ENCODE assay signal across 1 cellular context in the genomic region with DNA sequence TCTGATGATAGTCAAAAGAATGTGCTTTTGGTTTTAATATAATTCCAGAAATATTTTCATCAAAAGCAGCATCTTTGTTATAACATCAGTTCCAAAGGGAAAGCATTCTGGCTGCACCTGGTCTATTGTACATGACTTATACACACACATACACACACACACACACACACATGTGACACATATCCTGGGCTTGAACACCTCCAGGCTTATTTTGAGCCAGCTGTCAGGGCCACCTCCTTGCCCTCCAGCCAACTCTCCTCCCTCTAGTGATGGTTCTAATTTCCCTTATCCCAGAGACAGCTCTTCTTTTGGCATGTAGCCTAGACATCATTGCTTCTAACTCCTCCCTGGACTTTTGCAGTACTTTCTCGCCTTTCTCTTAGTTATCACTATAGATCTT.
TF ChIP-seq lines count a peak whose summit lies in the region.

No MANE protein-coding gene starts in this region.

TF ChIP-seq in SK-N-SH treated with all-trans-retinoic acid at 6 μM for 48 hours, 23 proteins besides CTCF, POLR2A, EP300 and RAD21 (continued from another document):
- TF ChIP-seq, protein P1, sequence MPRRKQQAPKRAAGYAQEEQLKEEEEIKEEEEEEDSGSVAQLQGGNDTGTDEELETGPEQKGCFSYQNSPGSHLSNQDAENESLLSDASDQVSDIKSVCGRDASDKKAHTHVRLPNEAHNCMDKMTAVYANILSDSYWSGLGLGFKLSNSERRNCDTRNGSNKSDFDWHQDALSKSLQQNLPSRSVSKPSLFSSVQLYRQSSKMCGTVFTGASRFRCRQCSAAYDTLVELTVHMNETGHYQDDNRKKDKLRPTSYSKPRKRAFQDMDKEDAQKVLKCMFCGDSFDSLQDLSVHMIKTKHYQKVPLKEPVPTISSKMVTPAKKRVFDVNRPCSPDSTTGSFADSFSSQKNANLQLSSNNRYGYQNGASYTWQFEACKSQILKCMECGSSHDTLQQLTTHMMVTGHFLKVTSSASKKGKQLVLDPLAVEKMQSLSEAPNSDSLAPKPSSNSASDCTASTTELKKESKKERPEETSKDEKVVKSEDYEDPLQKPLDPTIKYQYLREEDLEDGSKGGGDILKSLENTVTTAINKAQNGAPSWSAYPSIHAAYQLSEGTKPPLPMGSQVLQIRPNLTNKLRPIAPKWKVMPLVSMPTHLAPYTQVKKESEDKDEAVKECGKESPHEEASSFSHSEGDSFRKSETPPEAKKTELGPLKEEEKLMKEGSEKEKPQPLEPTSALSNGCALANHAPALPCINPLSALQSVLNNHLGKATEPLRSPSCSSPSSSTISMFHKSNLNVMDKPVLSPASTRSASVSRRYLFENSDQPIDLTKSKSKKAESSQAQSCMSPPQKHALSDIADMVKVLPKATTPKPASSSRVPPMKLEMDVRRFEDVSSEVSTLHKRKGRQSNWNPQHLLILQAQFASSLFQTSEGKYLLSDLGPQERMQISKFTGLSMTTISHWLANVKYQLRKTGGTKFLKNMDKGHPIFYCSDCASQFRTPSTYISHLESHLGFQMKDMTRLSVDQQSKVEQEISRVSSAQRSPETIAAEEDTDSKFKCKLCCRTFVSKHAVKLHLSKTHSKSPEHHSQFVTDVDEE (CRISPR knock-in tag; IDR thresholded peaks at IDR 0.05): no peak
- no peak for TF ChIP-seq ESRRG (CRISPR knock-in tag; IDR thresholded peaks at IDR 0.05)
- no peak for TF ChIP-seq ZNF70 (CRISPR knock-in tag; IDR thresholded peaks at IDR 0.05)
- no peak for TF ChIP-seq ZC3H10 (CRISPR knock-in tag; IDR thresholded peaks at IDR 0.05)
- no peak for TF ChIP-seq RARB (CRISPR knock-in tag; IDR thresholded peaks at IDR 0.05)
- TF ChIP-seq ZNF565 (CRISPR knock-in tag; conservative IDR thresholded peaks at IDR 0.05; ENCODE audit: low read depth): no peak
- no peak for TF ChIP-seq CSDC2 (CRISPR knock-in tag; IDR thresholded peaks at IDR 0.05)
- TF ChIP-seq ARNTL (CRISPR knock-in tag; IDR thresholded peaks at IDR 0.05; ENCODE audit: borderline replicate concordance, low read depth): no peak
- TF ChIP-seq GLIS3 (CRISPR knock-in tag; IDR thresholded peaks at IDR 0.05): no peak
- TF ChIP-seq, protein P2, sequence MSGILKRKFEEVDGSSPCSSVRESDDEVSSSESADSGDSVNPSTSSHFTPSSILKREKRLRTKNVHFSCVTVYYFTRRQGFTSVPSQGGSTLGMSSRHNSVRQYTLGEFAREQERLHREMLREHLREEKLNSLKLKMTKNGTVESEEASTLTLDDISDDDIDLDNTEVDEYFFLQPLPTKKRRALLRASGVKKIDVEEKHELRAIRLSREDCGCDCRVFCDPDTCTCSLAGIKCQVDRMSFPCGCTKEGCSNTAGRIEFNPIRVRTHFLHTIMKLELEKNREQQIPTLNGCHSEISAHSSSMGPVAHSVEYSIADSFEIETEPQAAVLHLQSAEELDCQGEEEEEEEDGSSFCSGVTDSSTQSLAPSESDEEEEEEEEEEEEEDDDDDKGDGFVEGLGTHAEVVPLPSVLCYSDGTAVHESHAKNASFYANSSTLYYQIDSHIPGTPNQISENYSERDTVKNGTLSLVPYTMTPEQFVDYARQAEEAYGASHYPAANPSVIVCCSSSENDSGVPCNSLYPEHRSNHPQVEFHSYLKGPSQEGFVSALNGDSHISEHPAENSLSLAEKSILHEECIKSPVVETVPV (CRISPR knock-in tag; IDR thresholded peaks at IDR 0.05): no peak
- no peak for TF ChIP-seq SNAI2 (CRISPR knock-in tag; IDR thresholded peaks at IDR 0.05)
